9 cellular contexts compared by ENCODE assay signal in genomic region chr19:47276513-47276912, GRCh38. TPM values are rescaled to one million over a fixed set of nuclear protein-coding genes. Genes with fewer than 3 reads are reported as not detected.
A peak's percentile ranks its signal among the peaks of the same experiment; 100 is the strongest.
DNase-seq lines count a peak whose midpoint lies in the region; ATAC-seq, FAIRE-seq and TF ChIP-seq lines count a peak whose summit lies in the region.
"Not testable (repeated sequence)": the region's sequence is repeated elsewhere in the genome, so short reads cannot be mapped to it uniquely, and the experiment has no call there.
"Had no signal": no experiment of that assay in that cellular context is flagged by ENCODE, and none has a peak within 500 bp of the region (broad histone marks: within the 10 kb centered on the region; RNA-seq: fewer than 3 reads in every experiment).

No MANE protein-coding gene starts in this region.

- H3K56ac ChIP-seq in H1 (replicated peaks; ENCODE audit: insufficient read length, low read depth, low read length) = not testable (repeated sequence)

- H3K36me3 Mint-ChIP-seq in activated T-helper 17 cell treated with anti-CD3 and anti-CD28 coated beads, Interleukin-2, amount 50 U/mL, for 72 hours (ENCODE audit: low read depth) = peaks cover 37% of the 10 kb centered on the region

- peaks cover 0 to 10% (median 6%) of the 10 kb centered on the region in 4 experiments; a peak in 5 of 7 replicates for H3K27me3 ChIP-seq in H1 (replicated peaks in 1 of 4; ENCODE audit: control insufficient read depth in 3 of 4, extremely low read depth in 1 of 4, insufficient read depth in 3 of 4, low read length in 3 of 4)
- not testable (repeated sequence) for H3K27me3 ChIP-seq in liver (ENCODE audit: control insufficient read depth in 4 of 4, insufficient read depth in 4 of 4, low read length in 3 of 4); rectal smooth muscle tissue (ENCODE audit: control insufficient read depth, insufficient read depth, low read length); tibial nerve

- H3K79me1 ChIP-seq in H1 (ENCODE audit: low read depth, low read length) = not testable (repeated sequence)

- peak overlapping the region; percentile 70 for H3K4me3 Mint-ChIP-seq in activated T-helper 17 cell treated with anti-CD3 and anti-CD28 coated beads, Interleukin-2, amount 50 U/mL, for 72 hours

- H3K4me2 ChIP-seq in H1 (ENCODE audit: insufficient read depth in 1 of 2, low read depth in 2 of 2, low read length in 2 of 2) = not testable (repeated sequence)

- not testable (repeated sequence) for H4K20me1 ChIP-seq in H1 (replicated peaks in 1 of 2; ENCODE audit: control insufficient read depth in 1 of 2, insufficient read depth in 2 of 2, low read length in 2 of 2)

- not testable (repeated sequence) for TF ChIP-seq POLR2A in H1 (IDR thresholded peaks at IDR 0.05; ENCODE audit: control extremely low read depth in 1 of 2, low read depth in 2 of 2, low read length in 2 of 2); tibial nerve (IDR thresholded peaks at IDR 0.05)

- ATAC-seq in activated T-helper 17 cell treated with anti-CD3 and anti-CD28 coated beads, Interleukin-2, amount 50 U/mL, for 72 hours (replicated peaks) = not testable (repeated sequence)

- H2BK12ac ChIP-seq in H1 (ENCODE audit: low read depth, low read length) = not testable (repeated sequence)

- not testable (repeated sequence) for H4K8ac ChIP-seq in H1 (ENCODE audit: extremely low read depth, insufficient read depth, low read length)

- H3K36me3 ChIP-seq in H1 (ENCODE audit: control insufficient read depth in 2 of 4, insufficient read depth in 4 of 4, low read length in 3 of 4); liver (ENCODE audit: control insufficient read depth in 4 of 4, insufficient read depth in 3 of 4, low read depth in 1 of 4, low read length in 3 of 4); rectal smooth muscle tissue (ENCODE audit: control insufficient read depth, insufficient read depth, low read length): not testable (repeated sequence)
- peaks cover 0 to 10% (median 0%) of the 10 kb centered on the region in 3 donors for H3K36me3 ChIP-seq in tibial nerve

- H3K23me2 ChIP-seq in H1 (ENCODE audit: low read depth, low read length) = peaks cover 25% of the 10 kb centered on the region

- WGBS in H1 (ENCODE audit: extremely low coverage in 1 of 2, insufficient coverage in 1 of 2, insufficient read length in 1 of 2, insufficient replicate concordance in 2 of 2, low coverage in 1 of 2, low lambda C conversion rate in 2 of 2, missing lambda C conversion rate in 1 of 2), 2 experiments = 93% methylated on average over 3 of the region's 3 CpGs; no CpG with 5 or more reads in 1 of the 2 experiments
- 88% methylated on average over 3 of the region's 3 CpGs for WGBS in liver
- 71 to 82% methylated on average over 3 of the region's 3 CpGs for WGBS in tibial nerve, 2 donors

- not testable (repeated sequence) for H3K9me3 Mint-ChIP-seq in activated T-helper 17 cell treated with anti-CD3 and anti-CD28 coated beads, Interleukin-2, amount 50 U/mL, for 72 hours

- DNase-seq in H1 (ENCODE audit: low read depth in 1 of 2, low spot score in 2 of 2); tibial nerve (ENCODE audit: low spot score in 2 of 2): not testable (repeated sequence)

- not testable (repeated sequence) for H2AFZ ChIP-seq in H1 (ENCODE audit: low read length)

- not testable (repeated sequence) for H3K9me3 ChIP-seq in H1 (ENCODE audit: insufficient read depth in 2 of 2, low read depth in 1 of 2, low read length in 1 of 2); liver (ENCODE audit: control insufficient read depth in 4 of 4, low read length in 3 of 4); tibial nerve

- POLR2A ChIA-PET in H1 (lab: Charles Lee; ENCODE audit: partially characterized antibody) = interaction anchor here (0.6 to 3.6 kb wide), 5 partner anchors 16 to 50 kb away, joined by 4 to 29 read pairs (median 6); partner anchors contain the start of gene CCDC9

- H2BK15ac ChIP-seq in H1 (ENCODE audit: low read length) = peak overlapping the region; percentile 53; the same call in 1 of the 2 replicates

- not testable (repeated sequence) for TF ChIP-seq CTCF in C4-2B (conservative IDR thresholded peaks at IDR 0.05); H1 (IDR thresholded peaks at IDR 0.05; ENCODE audit: control extremely low read depth in 1 of 3, insufficient read depth in 1 of 3, low read depth in 1 of 3, low read length in 3 of 3); liver (IDR thresholded peaks at IDR 0.05; ENCODE audit: low read depth, low read length, missing input control); tibial nerve (IDR thresholded peaks at IDR 0.05)

- not testable (repeated sequence) for FAIRE-seq in H1 (lab: Jason Lieb, UNC)

- peak overlapping the region; percentile 31; the same call in 1 of the 2 replicates for H3K27ac ChIP-seq in C4-2B
- H3K27ac ChIP-seq in H1 (ENCODE audit: low read depth, low read length) = not testable (repeated sequence)
- peak overlapping the region; percentile 21 to 71 for H3K27ac ChIP-seq in liver (ENCODE audit: low read depth in 1 of 2, low read length in 2 of 2)
- H3K27ac ChIP-seq in rectal smooth muscle tissue (ENCODE audit: low read depth, low read length) = peak overlapping the region; percentile 48
- H3K27ac ChIP-seq in tibial nerve = peak overlapping the region in 3 of 4 donors; percentile 29 to 100 (median 87)

- H3K9ac ChIP-seq in H1 (replicated peaks in 1 of 4; ENCODE audit: extremely low read depth in 1 of 4, low read depth in 3 of 4, low read length in 3 of 4); liver (ENCODE audit: low read depth in 1 of 2, low read length in 2 of 2); rectal smooth muscle tissue (ENCODE audit: low read length): not testable (repeated sequence)

- H2AK5ac ChIP-seq in H1 (ENCODE audit: low read depth, low read length) = not testable (repeated sequence)

- peaks cover 26% of the 10 kb centered on the region for H3K4me1 Mint-ChIP-seq in activated T-helper 17 cell treated with anti-CD3 and anti-CD28 coated beads, Interleukin-2, amount 50 U/mL, for 72 hours

- H4K5ac ChIP-seq in H1 (ENCODE audit: insufficient read length, low read depth, low read length) = not testable (repeated sequence)

- H2BK5ac ChIP-seq in H1 (ENCODE audit: low read depth, low read length) = not testable (repeated sequence)

- not testable (repeated sequence) for H3K14ac ChIP-seq in H1 (ENCODE audit: insufficient read length)

- peaks cover 0 to 17% (median 8%) of the 10 kb centered on the region in 4 experiments; a peak in 6 of 7 replicates for H3K4me1 ChIP-seq in H1 (replicated peaks in 1 of 4; ENCODE audit: control insufficient read depth in 3 of 4, insufficient read depth in 4 of 4, low read length in 3 of 4)
- peaks cover 0 to 22% (median 13%) of the 10 kb centered on the region in 4 donors for H3K4me1 ChIP-seq in liver (ENCODE audit: control insufficient read depth in 4 of 4, insufficient read depth in 4 of 4, low read length in 3 of 4)
- H3K4me1 ChIP-seq in rectal smooth muscle tissue (ENCODE audit: control insufficient read depth, insufficient read depth, low read length) = peaks cover 12% of the 10 kb centered on the region
- H3K4me1 ChIP-seq in tibial nerve = peaks cover 0 to 35% (median 18%) of the 10 kb centered on the region in 4 donors

- H4K91ac ChIP-seq in H1 (replicated peaks; ENCODE audit: insufficient read length, low read length) = not testable (repeated sequence)

- TF ChIP-seq EP300 in H1 (IDR thresholded peaks at IDR 0.05; ENCODE audit: borderline replicate concordance in 1 of 2, low read depth in 2 of 2, low read length in 2 of 2); tibial nerve (IDR thresholded peaks at IDR 0.05): not testable (repeated sequence)

- not testable (repeated sequence) for H2BK120ac ChIP-seq in H1 (replicated peaks; ENCODE audit: low read depth, low read length)

- not testable (repeated sequence) for H3K4ac ChIP-seq in H1 (replicated peaks; ENCODE audit: insufficient read length, low read depth, low read length)

- not testable (repeated sequence) for H3K27me3 Mint-ChIP-seq in activated T-helper 17 cell treated with anti-CD3 and anti-CD28 coated beads, Interleukin-2, amount 50 U/mL, for 72 hours

- H3K27ac Mint-ChIP-seq in activated T-helper 17 cell treated with anti-CD3 and anti-CD28 coated beads, Interleukin-2, amount 50 U/mL, for 72 hours = not testable (repeated sequence)

- TF ChIP-seq RAD21 in H1 (IDR thresholded peaks at IDR 0.05 in 1 of 2, conservative IDR thresholded peaks at IDR 0.05 in 1 of 2; ENCODE audit: low read depth in 2 of 2, low read length in 2 of 2); liver (IDR thresholded peaks at IDR 0.05): not testable (repeated sequence)

- not testable (repeated sequence) for H2BK20ac ChIP-seq in H1 (ENCODE audit: low read length)

- H3K4me3 ChIP-seq in H1 (ENCODE audit: extremely low read depth in 1 of 4, insufficient read depth in 2 of 4, low read depth in 3 of 4, low read length in 4 of 4); liver (ENCODE audit: low read depth in 1 of 3, low read length in 3 of 3); rectal smooth muscle tissue (ENCODE audit: low read length); tibial nerve: not testable (repeated sequence)

- not testable (repeated sequence) for H3K23ac ChIP-seq in H1 (ENCODE audit: insufficient read length)

- not testable (repeated sequence) for H3K79me2 ChIP-seq in H1 (ENCODE audit: control insufficient read depth in 1 of 2, insufficient read depth in 2 of 2, low read length in 2 of 2)

- H3K18ac ChIP-seq in H1 (ENCODE audit: extremely low read depth, low read length) = not testable (repeated sequence)

- CTCF ChIA-PET in H1 (lab: Charles Lee; ENCODE audit: partially characterized antibody) = interaction anchor here (0.8 to 2.4 kb wide), 5 partner anchors 8 to 151 kb away, joined by 3 to 17 read pairs (median 5); no protein-coding TSS in a partner anchor

RNA-seq across cellular contexts. Expression of gene INAFM1, which starts 1.8 kb away (rescaled TPM):
- 10 to 100 TPM; 12.9 to 21.6 TPM for total RNA-seq in activated T-helper 17 cell treated with anti-CD3 and anti-CD28 coated beads, Interleukin-2, amount 50 U/mL, for 72 hours
- total RNA-seq in H1 (2021; fragmentation: NEBNext Ultra II Directional; extraction: Animal tissue kit (Norgen Biotek cat#: 25700)) = 3.4 and 4.4 TPM in 2 replicates
- polyA plus RNA-seq in H1 (2011; rRNA removed) = 2.6 and 3.9 TPM in 2 replicates
- polyA plus RNA-seq in H1 (2011; cell fraction: cytosol; rRNA removed) = 1.9 TPM
- polyA plus RNA-seq in H1 (2011; cell fraction: nucleus; rRNA removed) = 4.5 TPM
- polyA plus RNA-seq in H1 (2012, experiment 1 of 2) = 3.1 to 5.1 TPM (median 4.6 TPM) in 4 replicates
- polyA plus RNA-seq in H1 (2012, experiment 2 of 2) = 1.00 TPM
- 4.0 TPM for polyA plus RNA-seq in H1 (2013, experiment 1 of 2)
- 4.1 TPM for polyA plus RNA-seq in H1 (2013, experiment 2 of 2)
- polyA minus RNA-seq in H1 (2011; rRNA and poly(A)+ RNA removed) = 0.59 TPM in 1 of 2 replicates, not detected in the other
- polyA minus RNA-seq in H1 (2011; cell fraction: cytosol; rRNA and poly(A)+ RNA removed) = 1.2 TPM
- 1.9 TPM for polyA minus RNA-seq in H1 (2011; cell fraction: nucleus; rRNA and poly(A)+ RNA removed)
- 1 to 10 TPM; 1.5 to 2.0 TPM for total RNA-seq in liver
- 1 to 10 TPM; 1.8 to 2.5 TPM for polyA plus RNA-seq in liver
- 10 to 100 TPM in 3 of 4 donors, 1 to 10 TPM in 1; 9.6 to 33.9 (median 25.4) TPM for total RNA-seq in tibial nerve

RNA-seq across cellular contexts. Expression of gene CCDC9, which starts 20.2 kb away (rescaled TPM):
- total RNA-seq in activated T-helper 17 cell treated with anti-CD3 and anti-CD28 coated beads, Interleukin-2, amount 50 U/mL, for 72 hours = 10 to 100 TPM; 38.9 to 44.6 TPM
- total RNA-seq in H1 (2021; fragmentation: NEBNext Ultra II Directional; extraction: Animal tissue kit (Norgen Biotek cat#: 25700)) = 25.7 and 29.8 TPM in 2 replicates
- polyA plus RNA-seq in H1 (2011; rRNA removed) (3.7 and 7.0 TPM in 2 replicates), liver (1 to 10 TPM; 1.4 to 8.0 TPM)
- 8.7 TPM for polyA plus RNA-seq in H1 (2011; cell fraction: cytosol; rRNA removed)
- polyA plus RNA-seq in H1 (2011; cell fraction: nucleus; rRNA removed) = 11.6 TPM
- 18.0 to 31.1 TPM (median 28.0 TPM) in 4 replicates for polyA plus RNA-seq in H1 (2012, experiment 1 of 2)
- 17.9 TPM for polyA plus RNA-seq in H1 (2012, experiment 2 of 2)
- 13.5 TPM for polyA plus RNA-seq in H1 (2013, experiment 1 of 2)
- 12.8 TPM for polyA plus RNA-seq in H1 (2013, experiment 2 of 2)
- 2.9 and 3.3 TPM in 2 replicates for polyA minus RNA-seq in H1 (2011; rRNA and poly(A)+ RNA removed)
- polyA minus RNA-seq in H1 (2011; cell fraction: cytosol; rRNA and poly(A)+ RNA removed) = 4.3 TPM
- polyA minus RNA-seq in H1 (2011; cell fraction: nucleus; rRNA and poly(A)+ RNA removed) = 5.3 TPM
- total RNA-seq in liver (1 to 10 TPM; 2.8 to 8.1 TPM), tibial nerve (10 to 100 TPM; 23.8 to 39.0 (median 32.7) TPM)

RNA-seq across cellular contexts. Expression of gene C5AR1, which starts 33.1 kb away (rescaled TPM):
- total RNA-seq in activated T-helper 17 cell treated with anti-CD3 and anti-CD28 coated beads, Interleukin-2, amount 50 U/mL, for 72 hours = 1 to 10 TPM in 1 of 2 donors, under 1 TPM in 1; 0.85 to 2.4 TPM
- total RNA-seq in H1 (2021; fragmentation: NEBNext Ultra II Directional; extraction: Animal tissue kit (Norgen Biotek cat#: 25700)) = 0.21 TPM in 1 of 2 replicates, not detected in the other
- polyA plus RNA-seq in H1 (2011; rRNA removed) (0.20 and 0.33 TPM in 2 replicates), liver (1 to 10 TPM; 2.5 to 3.9 TPM)
- polyA plus RNA-seq in H1 (2011; cell fraction: cytosol; rRNA removed) = 0.17 TPM
- polyA plus RNA-seq in H1 (2011; cell fraction: nucleus; rRNA removed) = 0.39 TPM
- polyA plus RNA-seq in H1 (2012, experiment 1 of 2) = 0.09 to 0.25 TPM in 2 of 4 replicates, not detected in the others
- 0.07 TPM for polyA plus RNA-seq in H1 (2012, experiment 2 of 2)
- polyA plus RNA-seq in H1 (2013, experiment 1 of 2) = 0.08 TPM
- 0.13 TPM for polyA plus RNA-seq in H1 (2013, experiment 2 of 2)
- not detected in 2 replicates for polyA minus RNA-seq in H1 (2011; rRNA and poly(A)+ RNA removed)
- not detected for polyA minus RNA-seq in H1 (2011; cell fraction: cytosol; rRNA and poly(A)+ RNA removed)
- not detected for polyA minus RNA-seq in H1 (2011; cell fraction: nucleus; rRNA and poly(A)+ RNA removed)
- total RNA-seq in liver (1 to 10 TPM; 1.8 to 5.3 TPM), tibial nerve (10 to 100 TPM in 3 of 4 donors, 1 to 10 TPM in 1; 5.0 to 34.5 (median 12.7) TPM)
- total RNA-seq: M059J had no signal

RNA-seq across cellular contexts. Expression of gene BBC3, which starts 45.5 kb away (rescaled TPM):
- total RNA-seq in activated T-helper 17 cell treated with anti-CD3 and anti-CD28 coated beads, Interleukin-2, amount 50 U/mL, for 72 hours = 10 to 100 TPM; 18.7 to 41.9 TPM
- total RNA-seq in H1 (2021; fragmentation: NEBNext Ultra II Directional; extraction: Animal tissue kit (Norgen Biotek cat#: 25700)) = 21.6 and 23.3 TPM in 2 replicates
- polyA plus RNA-seq in H1 (2011; rRNA removed) = 13.2 and 26.4 TPM in 2 replicates
- polyA plus RNA-seq in H1 (2011; cell fraction: cytosol; rRNA removed) = 17.9 TPM
- 24.4 TPM for polyA plus RNA-seq in H1 (2011; cell fraction: nucleus; rRNA removed)
- 21.4 to 25.1 TPM (median 23.4 TPM) in 4 replicates for polyA plus RNA-seq in H1 (2012, experiment 1 of 2)
- 18.5 TPM for polyA plus RNA-seq in H1 (2012, experiment 2 of 2)
- 7.7 TPM for polyA plus RNA-seq in H1 (2013, experiment 1 of 2)
- polyA plus RNA-seq in H1 (2013, experiment 2 of 2) = 7.8 TPM
- polyA minus RNA-seq in H1 (2011; rRNA and poly(A)+ RNA removed) = 3.1 and 5.8 TPM in 2 replicates
- polyA minus RNA-seq in H1 (2011; cell fraction: cytosol; rRNA and poly(A)+ RNA removed) = 18.3 TPM
- polyA minus RNA-seq in H1 (2011; cell fraction: nucleus; rRNA and poly(A)+ RNA removed) = 17.6 TPM
- 1 to 10 TPM; 1.0 to 2.1 TPM for total RNA-seq in liver
- 1 to 10 TPM in 1 of 2 donors, under 1 TPM in 1; 0.35 to 2.6 TPM for polyA plus RNA-seq in liver
- 10 to 100 TPM in 1 of 4 donors, 1 to 10 TPM in 3; 2.8 to 11.0 (median 6.3) TPM for total RNA-seq in tibial nerve

RNA-seq across cellular contexts. Expression of gene C5AR2, which starts 55.5 kb away (rescaled TPM):
- under 1 TPM; 0.13 to 0.19 TPM for total RNA-seq in activated T-helper 17 cell treated with anti-CD3 and anti-CD28 coated beads, Interleukin-2, amount 50 U/mL, for 72 hours
- 0.15 TPM in 1 of 2 replicates, not detected in the other for total RNA-seq in H1 (2021; fragmentation: NEBNext Ultra II Directional; extraction: Animal tissue kit (Norgen Biotek cat#: 25700))
- polyA plus RNA-seq in H1 (2011; rRNA removed) (0.06 and 0.08 TPM in 2 replicates), liver (1 to 10 TPM in 1 of 2 donors, under 1 TPM in 1; 0.61 to 1.8 TPM)
- polyA plus RNA-seq in H1 (2011; cell fraction: cytosol; rRNA removed) = 0.16 TPM
- 0.46 TPM for polyA plus RNA-seq in H1 (2011; cell fraction: nucleus; rRNA removed)
- polyA plus RNA-seq in H1 (2012, experiment 1 of 2) = 0.08 to 0.18 TPM in 2 of 4 replicates, not detected in the others
- not detected for polyA plus RNA-seq in H1 (2012, experiment 2 of 2)
- 0.34 TPM for polyA plus RNA-seq in H1 (2013, experiment 1 of 2)
- polyA plus RNA-seq in H1 (2013, experiment 2 of 2) = 0.28 TPM
- polyA minus RNA-seq in H1 (2011; rRNA and poly(A)+ RNA removed) = 0.03 and 0.12 TPM in 2 replicates
- not detected for polyA minus RNA-seq in H1 (2011; cell fraction: cytosol; rRNA and poly(A)+ RNA removed)
- 1.3 TPM for polyA minus RNA-seq in H1 (2011; cell fraction: nucleus; rRNA and poly(A)+ RNA removed)
- total RNA-seq in liver (1 to 10 TPM; 1.8 to 2.8 TPM), tibial nerve (10 to 100 TPM in 1 of 4 donors, 1 to 10 TPM in 3; 1.5 to 11.0 (median 4.7) TPM)
- total RNA-seq: A673; activated naive CD4-positive, alpha-beta T cell treated with anti-CD3 and anti-CD28 coated beads, Interleukin-2, amount 50 U/mL, for 72 hours had no signal
